ENCODE assay signal across 23 cellular contexts in the genomic region with DNA sequence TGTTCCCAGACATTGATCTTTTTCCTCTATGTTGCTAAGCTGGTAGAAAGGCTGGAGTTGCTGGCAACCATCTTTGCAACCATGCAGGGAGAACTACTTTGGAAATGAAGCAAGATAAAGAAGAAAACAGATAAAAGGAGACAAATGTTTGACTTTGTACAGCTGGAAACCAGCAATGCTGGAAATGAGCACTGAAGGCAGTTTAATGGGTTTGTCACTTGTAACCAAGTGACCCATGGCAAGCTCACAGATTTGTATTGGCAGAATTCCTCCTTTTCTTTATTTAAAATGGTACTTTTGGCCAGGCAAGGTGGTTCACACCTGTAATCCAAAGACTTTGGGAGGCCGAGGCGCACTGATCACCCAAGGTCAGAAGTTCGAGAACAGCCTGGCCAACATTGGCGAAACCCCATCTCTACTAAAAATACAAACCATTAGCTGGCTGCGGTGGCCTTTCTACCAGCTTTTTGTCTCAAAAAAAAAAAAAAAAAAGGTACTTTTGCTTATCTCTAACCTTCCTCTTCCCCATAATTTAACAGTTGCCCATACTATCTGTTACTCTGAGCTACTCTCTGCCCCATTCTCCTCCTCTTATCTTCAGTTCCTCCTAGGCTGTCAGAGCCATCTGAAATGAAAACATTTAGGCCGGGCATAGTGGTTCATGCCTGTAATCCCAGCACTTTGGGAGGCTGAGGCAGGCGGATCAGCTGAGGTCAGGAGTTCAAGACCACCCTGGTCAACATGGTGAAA. TPM values are rescaled to one million over a fixed set of nuclear protein-coding genes. Genes with fewer than 3 reads are reported as not detected.
DNase-seq lines count a peak whose midpoint lies in the region; ATAC-seq and TF ChIP-seq lines count a peak whose summit lies in the region.
"Had no signal": no experiment of that assay in that cellular context is flagged by ENCODE, and none has a peak within 500 bp of the region (broad histone marks: within the 10 kb centered on the region; RNA-seq: fewer than 3 reads in every experiment).

No MANE protein-coding gene starts in this region.

- no peak for TF ChIP-seq CTCF in osteocyte (IDR thresholded peaks at IDR 0.05)

- peaks cover 14% of the 10 kb centered on the region for H3K4me1 Mint-ChIP-seq in activated T-cell treated with anti-CD3 and anti-CD28 coated beads, Interleukin-2, amount 50 U/mL, for 72 hours (ENCODE audit: low read depth)
- no peaks in the 10 kb centered on the region for H3K4me1 Mint-ChIP-seq in osteocyte (ENCODE audit: unreplicated experiment)
- H3K4me1 Mint-ChIP-seq: activated T-helper 17 cell treated with anti-CD3 and anti-CD28 coated beads, Interleukin-2, amount 50 U/mL, for 72 hours had no signal

- DNase-seq in activated T-cell treated with anti-CD3 and anti-CD28 coated beads, Interleukin-2, amount 50 U/mL, for 72 hours: no peak
- DNase-seq in activated T-cell treated with anti-CD3 and anti-CD28 coated beads for 4 hours (no peak), OCI-M1 (lab: John Stamatoyannopoulos, UW) (peak; percentile 79), erythroblast (lab: John Stamatoyannopoulos, UW) (peak; percentile 36 to 63), osteocyte (ENCODE audit: extremely low spot score, unreplicated experiment) (peak; percentile 15), inferior parietal cortex (ENCODE audit: extremely low spot score) (no peak), MG63 (no peak), HAP-1 (ENCODE audit: low spot score in 2 of 2) (no peak)
- DNase-seq: activated CD4-positive, alpha-beta T cell treated with anti-CD3 and anti-CD28 coated beads, Interleukin-2, amount 50 U/mL, for 4 hours; amygdala; cerebellar nuclear complex; COR-L47; effector CD4-positive, alpha-beta T cell; left ventricle myocardium superior; NCI-H1105 treated with DMSO at 0.1 percent for 48 hours; NCI-H748 treated with DMSO at 0.1 percent for 48 hours; small intestine; stimulated activated CD4-positive, alpha-beta T cell treated with anti-CD3 and anti-CD28 coated beads, Interleukin-4, amount 100 ng/mL, for 24 hours had no signal

- no peaks in the 10 kb centered on the region for H3K9me3 Mint-ChIP-seq in activated T-cell treated with anti-CD3 and anti-CD28 coated beads, Interleukin-2, amount 50 U/mL, for 72 hours
- H3K9me3 Mint-ChIP-seq in osteocyte (ENCODE audit: unreplicated experiment): no peaks in the 10 kb centered on the region
- H3K9me3 Mint-ChIP-seq: activated T-helper 17 cell treated with anti-CD3 and anti-CD28 coated beads, Interleukin-2, amount 50 U/mL, for 72 hours; IgD-negative memory B cell had no signal

- no peaks in the 10 kb centered on the region for H3K27me3 ChIP-seq in MG63
- H3K27me3 ChIP-seq in HAP-1 (ENCODE audit: low read depth): no peaks in the 10 kb centered on the region
- H3K27me3 ChIP-seq: esophagus muscularis mucosa had no signal

- in situ Hi-C loops in HAP-1 (cut with MboI; ENCODE audit: low sequenced_read_pairs): loop anchor here (10.0 kb wide), 1 partner anchor 325 kb away; the partner anchor contains the start of gene STAMBP

- ATAC-seq in activated T-cell treated with anti-CD3 and anti-CD28 coated beads, Interleukin-2, amount 50 U/mL, for 72 hours (replicated peaks in 1 of 2): no peak
- ATAC-seq: activated T-helper 17 cell treated with anti-CD3 and anti-CD28 coated beads, Interleukin-2, amount 50 U/mL, for 72 hours; left ventricle myocardium superior; Panc1 had no signal

- H3K36me3 Mint-ChIP-seq in activated T-cell treated with anti-CD3 and anti-CD28 coated beads, Interleukin-2, amount 50 U/mL, for 72 hours (ENCODE audit: insufficient read depth in 2 of 2): peaks cover 3 to 13% of the 10 kb centered on the region in 2 donors
- peaks cover 5% of the 10 kb centered on the region for H3K36me3 Mint-ChIP-seq in osteocyte (ENCODE audit: unreplicated experiment)
- H3K36me3 Mint-ChIP-seq: IgD-negative memory B cell had no signal

- H3K4me3 ChIP-seq in MG63 (no peak overlapping the region), HAP-1 (no peak overlapping the region)
- H3K4me3 ChIP-seq: prostate gland had no signal

- H3K36me3 ChIP-seq in MG63 (peaks cover 37% of the 10 kb centered on the region), HAP-1 (replicated peaks) (peaks cover 32% of the 10 kb centered on the region)
- H3K36me3 ChIP-seq: prostate gland had no signal

- no peak overlapping the region for H3K4me3 Mint-ChIP-seq in activated T-cell treated with anti-CD3 and anti-CD28 coated beads, Interleukin-2, amount 50 U/mL, for 72 hours
- no peak overlapping the region for H3K4me3 Mint-ChIP-seq in osteocyte (ENCODE audit: unreplicated experiment)
- H3K4me3 Mint-ChIP-seq: activated T-helper 17 cell treated with anti-CD3 and anti-CD28 coated beads, Interleukin-2, amount 50 U/mL, for 72 hours had no signal

- peaks cover 16% of the 10 kb centered on the region for H3K4me1 ChIP-seq in HAP-1
- H3K4me1 ChIP-seq: prostate gland had no signal

- H3K27ac Mint-ChIP-seq in activated T-cell treated with anti-CD3 and anti-CD28 coated beads, Interleukin-2, amount 50 U/mL, for 72 hours: peak overlapping the region; percentile 7
- H3K27ac Mint-ChIP-seq in osteocyte (ENCODE audit: unreplicated experiment): no peak overlapping the region
- H3K27ac Mint-ChIP-seq: activated T-helper 17 cell treated with anti-CD3 and anti-CD28 coated beads, Interleukin-2, amount 50 U/mL, for 72 hours had no signal

- no peak for TF ChIP-seq POLR2A in erythroblast (IDR thresholded peaks at IDR 0.05; ENCODE audit: low read length)

- H3K9me3 ChIP-seq in MG63 (no peaks in the 10 kb centered on the region), HAP-1 (no peaks in the 10 kb centered on the region)
- H3K9me3 ChIP-seq: esophagus muscularis mucosa, prostate gland had no signal

- no peaks in the 10 kb centered on the region for H3K27me3 Mint-ChIP-seq in activated T-cell treated with anti-CD3 and anti-CD28 coated beads, Interleukin-2, amount 50 U/mL, for 72 hours (ENCODE audit: low read depth)
- H3K27me3 Mint-ChIP-seq in osteocyte (ENCODE audit: unreplicated experiment): no peaks in the 10 kb centered on the region
- H3K27me3 Mint-ChIP-seq: activated T-helper 17 cell treated with anti-CD3 and anti-CD28 coated beads, Interleukin-2, amount 50 U/mL, for 72 hours; IgD-negative memory B cell had no signal

RNA-seq across cellular contexts. Expression of gene BOLA3, which starts 2.0 kb away (rescaled TPM):
- total RNA-seq in activated T-cell treated with anti-CD3 and anti-CD28 coated beads, Interleukin-2, amount 50 U/mL, for 72 hours: 10 to 100 TPM; 41.1 to 42.5 TPM
- total RNA-seq in osteocyte: 22.4 and 23.1 TPM in 2 replicates
- 132 and 206 TPM in 2 replicates for total RNA-seq in MG63 (2014; rRNA removed; shearing (Covaris generic); ENCODE audit: low replicate concordance)

RNA-seq across cellular contexts. Expression of gene MOB1A, which starts 28.9 kb away (rescaled TPM):
- total RNA-seq in activated T-cell treated with anti-CD3 and anti-CD28 coated beads, Interleukin-2, amount 50 U/mL, for 72 hours: 100 to 1,000 TPM; 121 to 135 TPM
- 96.1 and 96.3 TPM in 2 replicates for total RNA-seq in osteocyte
- 95.6 and 187 TPM in 2 replicates for total RNA-seq in MG63 (2014; rRNA removed; shearing (Covaris generic); ENCODE audit: low replicate concordance)

RNA-seq across cellular contexts. Expression of gene MTHFD2, which starts 48.7 kb away (rescaled TPM):
- 100 to 1,000 TPM; 518 to 624 TPM for total RNA-seq in activated T-cell treated with anti-CD3 and anti-CD28 coated beads, Interleukin-2, amount 50 U/mL, for 72 hours
- total RNA-seq in osteocyte: 223 and 242 TPM in 2 replicates
- total RNA-seq in MG63 (2014; rRNA removed; shearing (Covaris generic); ENCODE audit: low replicate concordance): 445 and 448 TPM in 2 replicates

Comparison
In these comparisons a context has a peak if more than half of its experiments do, and no peak if none do; other contexts are left out.
1. DNase-seq: peak in OCI-M1 (single experiment), erythroblast (2 of 2) and osteocyte (single experiment); none in activated T-cell treated with anti-CD3 and anti-CD28 coated beads, Interleukin-2, amount 50 U/mL, for 72 hours (0 of 2), activated T-cell treated with anti-CD3 and anti-CD28 coated beads for 4 hours (single experiment), inferior parietal cortex (single experiment), MG63 (single experiment) and HAP-1 (0 of 2).